In the genomic region with DNA sequence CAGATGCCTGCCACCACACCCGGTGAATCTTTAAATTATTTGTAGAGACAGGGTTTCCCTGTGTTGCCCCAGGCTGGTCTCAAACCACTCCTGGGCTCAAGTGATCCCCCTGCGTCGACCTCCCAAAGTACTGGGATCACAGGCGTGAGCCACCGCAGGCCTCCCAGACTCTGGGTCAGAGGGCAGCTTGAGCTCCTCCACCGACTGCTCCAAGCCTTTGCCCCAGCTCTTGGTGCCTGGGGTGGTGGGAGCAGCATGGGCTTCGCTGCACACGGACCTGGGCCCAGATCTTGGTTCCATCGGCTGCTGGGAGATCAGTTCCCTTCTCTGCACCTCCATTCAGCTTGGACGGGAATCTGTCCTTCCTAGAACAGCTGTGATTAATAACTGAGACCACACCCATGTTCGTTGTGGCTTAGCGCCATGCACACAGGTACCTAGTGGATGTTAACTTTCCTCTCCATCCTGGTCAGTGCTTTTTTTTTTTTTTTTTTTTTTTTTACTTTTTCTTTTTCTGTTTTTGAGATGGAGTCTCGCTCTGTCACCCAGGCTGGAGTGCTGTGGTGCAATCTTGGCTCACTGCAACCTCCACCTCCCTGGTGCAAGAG, we compare ENCODE assay signal across 1 cellular context.
TF ChIP-seq lines count a peak whose summit lies in the region.

No MANE protein-coding gene starts in this region.

TF ChIP-seq in GM23338, 12 proteins besides CTCF, POLR2A, EP300 and RAD21 (continued from another document):
- TF ChIP-seq, protein P1, sequence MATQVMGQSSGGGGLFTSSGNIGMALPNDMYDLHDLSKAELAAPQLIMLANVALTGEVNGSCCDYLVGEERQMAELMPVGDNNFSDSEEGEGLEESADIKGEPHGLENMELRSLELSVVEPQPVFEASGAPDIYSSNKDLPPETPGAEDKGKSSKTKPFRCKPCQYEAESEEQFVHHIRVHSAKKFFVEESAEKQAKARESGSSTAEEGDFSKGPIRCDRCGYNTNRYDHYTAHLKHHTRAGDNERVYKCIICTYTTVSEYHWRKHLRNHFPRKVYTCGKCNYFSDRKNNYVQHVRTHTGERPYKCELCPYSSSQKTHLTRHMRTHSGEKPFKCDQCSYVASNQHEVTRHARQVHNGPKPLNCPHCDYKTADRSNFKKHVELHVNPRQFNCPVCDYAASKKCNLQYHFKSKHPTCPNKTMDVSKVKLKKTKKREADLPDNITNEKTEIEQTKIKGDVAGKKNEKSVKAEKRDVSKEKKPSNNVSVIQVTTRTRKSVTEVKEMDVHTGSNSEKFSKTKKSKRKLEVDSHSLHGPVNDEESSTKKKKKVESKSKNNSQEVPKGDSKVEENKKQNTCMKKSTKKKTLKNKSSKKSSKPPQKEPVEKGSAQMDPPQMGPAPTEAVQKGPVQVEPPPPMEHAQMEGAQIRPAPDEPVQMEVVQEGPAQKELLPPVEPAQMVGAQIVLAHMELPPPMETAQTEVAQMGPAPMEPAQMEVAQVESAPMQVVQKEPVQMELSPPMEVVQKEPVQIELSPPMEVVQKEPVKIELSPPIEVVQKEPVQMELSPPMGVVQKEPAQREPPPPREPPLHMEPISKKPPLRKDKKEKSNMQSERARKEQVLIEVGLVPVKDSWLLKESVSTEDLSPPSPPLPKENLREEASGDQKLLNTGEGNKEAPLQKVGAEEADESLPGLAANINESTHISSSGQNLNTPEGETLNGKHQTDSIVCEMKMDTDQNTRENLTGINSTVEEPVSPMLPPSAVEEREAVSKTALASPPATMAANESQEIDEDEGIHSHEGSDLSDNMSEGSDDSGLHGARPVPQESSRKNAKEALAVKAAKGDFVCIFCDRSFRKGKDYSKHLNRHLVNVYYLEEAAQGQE (IDR thresholded peaks at IDR 0.05; ENCODE audit: unreplicated experiment) = no peak
- TF ChIP-seq ZNF462 (CRISPR knock-in tag; IDR thresholded peaks at IDR 0.05) = no peak
- TF ChIP-seq NANOG (IDR thresholded peaks at IDR 0.05; ENCODE audit: borderline replicate concordance) = no peak
- no peak for TF ChIP-seq EZH2 (IDR thresholded peaks at IDR 0.05; ENCODE audit: low read depth, unreplicated experiment)
- TF ChIP-seq EZH2phosphoT487 (IDR thresholded peaks at IDR 0.05; ENCODE audit: unreplicated experiment) = no peak
- TF ChIP-seq ZNF331 (CRISPR knock-in tag; IDR thresholded peaks at IDR 0.05; ENCODE audit: low read depth) = no peak
